Comparison of ENCODE assay signal across 11 cellular contexts in genomic region chr16:69954241-69954640, GRCh38. TPM values are rescaled to one million over a fixed set of nuclear protein-coding genes. Genes with fewer than 3 reads are reported as not detected.
A peak's percentile ranks its signal among the peaks of the same experiment; 100 is the strongest.
DNase-seq lines count a peak whose midpoint lies in the region; ATAC-seq and TF ChIP-seq lines count a peak whose summit lies in the region.
"Not testable (repeated sequence)": the region's sequence is repeated elsewhere in the genome, so short reads cannot be mapped to it uniquely, and the experiment has no call there.
"Had no signal": no experiment of that assay in that cellular context is flagged by ENCODE, and none has a peak within 500 bp of the region (broad histone marks: within the 10 kb centered on the region; RNA-seq: fewer than 3 reads in every experiment).

No MANE protein-coding gene starts in this region.

- not testable (repeated sequence) for H2AFZ ChIP-seq in H9 (ENCODE audit: low read length); Karpas-422 (ENCODE audit: low read length); neuronal stem cell (ENCODE audit: low read length)

- not testable (repeated sequence) for H2BK12ac ChIP-seq in H9 (ENCODE audit: insufficient read length, low read depth, low read length); neuronal stem cell (ENCODE audit: low read length)

- DNase-seq in H9 (peak; percentile 33), Karpas-422 (peak; percentile 19), RPMI8226 (peak; percentile 1), RWPE2 (ENCODE audit: low spot score) (peak; percentile 36), chondrocyte (ENCODE audit: low spot score) (peak; percentile 94), lower lobe of right lung (peak; percentile 29), upper lobe of right lung (peak; percentile 33)
- not testable (repeated sequence) for DNase-seq in neuronal stem cell (ENCODE audit: low spot score)

- H3K14ac ChIP-seq in H9 (ENCODE audit: insufficient read depth, low read length); neuronal stem cell (ENCODE audit: low read length): not testable (repeated sequence)

- H3K4me3 Mint-ChIP-seq in H9; chondrocyte (ENCODE audit: unreplicated experiment): not testable (repeated sequence)

- H3K9me2 ChIP-seq in Karpas-422 (replicated peaks; ENCODE audit: insufficient read depth, low read length): not testable (repeated sequence)

- not testable (repeated sequence) for H3K27me3 ChIP-seq in H9 (ENCODE audit: insufficient read depth, low read length); Karpas-422 (ENCODE audit: low read length); RWPE2 (ENCODE audit: insufficient read depth, poor library complexity, severe bottlenecking); lower lobe of right lung (ENCODE audit: low read depth); neuronal stem cell (ENCODE audit: control insufficient read depth in 3 of 3, insufficient read depth in 3 of 3, low read depth in 1 of 3, low read length in 3 of 3); upper lobe of right lung

- no CpG with 5 or more reads among the region's 13 CpGs for WGBS in H9 (ENCODE audit: extremely low coverage, insufficient read length, low lambda C conversion rate)
- WGBS in neuronal stem cell (ENCODE audit: extremely low coverage in 2 of 2, insufficient read length in 2 of 2, insufficient replicate concordance in 1 of 2), 2 donors: no CpG with 5 or more reads among the region's 13 CpGs

- H3K4ac ChIP-seq in H9 (ENCODE audit: low read depth, low read length); neuronal stem cell (ENCODE audit: low read length): not testable (repeated sequence)

- H2BK20ac ChIP-seq in H9 (ENCODE audit: low read depth, low read length, poor library complexity, severe bottlenecking): not testable (repeated sequence)

- H3K79me2 ChIP-seq in H9 (ENCODE audit: insufficient read depth, low read length); Karpas-422 (ENCODE audit: low read length): not testable (repeated sequence)

- not testable (repeated sequence) for H3K27ac Mint-ChIP-seq in H9; chondrocyte (ENCODE audit: unreplicated experiment)

- not testable (repeated sequence) for H2AK5ac ChIP-seq in H9 (ENCODE audit: insufficient read length, low read length); neuronal stem cell (ENCODE audit: low read depth, low read length)

- H3K18ac ChIP-seq in H9 (ENCODE audit: insufficient read length, low read depth, low read length): not testable (repeated sequence)
- peak overlapping the region; percentile 48 for H3K18ac ChIP-seq in neuronal stem cell (ENCODE audit: low read length)

- H3K79me1 ChIP-seq in H9 (ENCODE audit: insufficient read depth, low read depth, low read length, poor library complexity, severe bottlenecking); neuronal stem cell (ENCODE audit: low read depth, low read length): not testable (repeated sequence)

- not testable (repeated sequence) for H4K20me1 ChIP-seq in H9 (ENCODE audit: control insufficient read depth, insufficient read depth, insufficient read length); Karpas-422 (ENCODE audit: insufficient read depth, low read depth, low read length)

- H2BK15ac ChIP-seq in H9 (ENCODE audit: low read depth, low read length); neuronal stem cell (ENCODE audit: low read length): not testable (repeated sequence)

- H4K5ac ChIP-seq in H9 (ENCODE audit: insufficient read length, low read depth, low read length): not testable (repeated sequence)

- intact Hi-C loops in lower lobe of right lung (cut with DNase I); upper lobe of right lung (cut with DNase I): not testable (repeated sequence)

- H3K56ac ChIP-seq in H9 (ENCODE audit: insufficient read length, low read depth, low read length): not testable (repeated sequence)

- H3K9me3 Mint-ChIP-seq in H9; chondrocyte (ENCODE audit: low read depth): not testable (repeated sequence)

- not testable (repeated sequence) for TF ChIP-seq CTCF in H9 (conservative IDR thresholded peaks at IDR 0.05); RWPE2 (IDR thresholded peaks at IDR 0.05; ENCODE audit: poor library complexity, severe bottlenecking); chondrocyte (IDR thresholded peaks at IDR 0.05); lower lobe of right lung (IDR thresholded peaks at IDR 0.05); upper lobe of right lung (IDR thresholded peaks at IDR 0.05)

- not testable (repeated sequence) for H3K9me3 ChIP-seq in H9 (ENCODE audit: control insufficient read depth, low read depth, low read length); Karpas-422 (ENCODE audit: low read length); RWPE2 (ENCODE audit: severe bottlenecking); lower lobe of right lung; neuronal stem cell (replicated peaks in 1 of 2; ENCODE audit: control insufficient read depth in 2 of 2, insufficient read depth in 1 of 2, low read depth in 1 of 2, low read length in 2 of 2); upper lobe of right lung

- H4K8ac ChIP-seq in H9 (replicated peaks; ENCODE audit: insufficient read length, low read depth, low read length); neuronal stem cell (ENCODE audit: low read depth, low read length): not testable (repeated sequence)

- H3K4me1 ChIP-seq in H9 (ENCODE audit: insufficient read depth, low read length); Karpas-422 (ENCODE audit: low read length); RWPE2 (ENCODE audit: insufficient read depth, poor library complexity, severe bottlenecking); lower lobe of right lung; neuronal stem cell (ENCODE audit: control insufficient read depth in 2 of 2, insufficient read depth in 1 of 2, low read depth in 1 of 2, low read length in 2 of 2); upper lobe of right lung: not testable (repeated sequence)

- not testable (repeated sequence) for H3K9ac ChIP-seq in H9 (ENCODE audit: extremely low read depth, insufficient read length, low read length); Karpas-422 (ENCODE audit: low read length); neuronal stem cell (ENCODE audit: low read depth, low read length, poor library complexity)

- not testable (repeated sequence) for H4K91ac ChIP-seq in H9 (ENCODE audit: insufficient read length, low read depth, low read length); neuronal stem cell (ENCODE audit: low read depth, low read length, poor library complexity)

- H3K4me2 ChIP-seq in H9 (ENCODE audit: insufficient read depth, insufficient read length, low read length); Karpas-422 (ENCODE audit: low read depth, low read length, poor library complexity, severe bottlenecking); neuronal stem cell (ENCODE audit: insufficient read depth, low read length, poor library complexity, severe bottlenecking): not testable (repeated sequence)

- not testable (repeated sequence) for H3K4me1 Mint-ChIP-seq in H9; chondrocyte (ENCODE audit: low read depth)

- H3K36me3 Mint-ChIP-seq in H9 (ENCODE audit: insufficient read depth in 1 of 3, low read depth in 3 of 3); chondrocyte (ENCODE audit: low read depth): not testable (repeated sequence)

- not testable (repeated sequence) for ATAC-seq in RWPE2 (ENCODE audit: low read depth); lower lobe of right lung; upper lobe of right lung

- not testable (repeated sequence) for H3K36me3 ChIP-seq in Karpas-422 (ENCODE audit: insufficient read depth, low read length); RWPE2 (ENCODE audit: low read depth); lower lobe of right lung; neuronal stem cell (replicated peaks in 1 of 2; ENCODE audit: control insufficient read depth in 2 of 2, insufficient read depth in 2 of 2, low read length in 2 of 2); upper lobe of right lung

- not testable (repeated sequence) for H3K27me3 Mint-ChIP-seq in H9 (ENCODE audit: low read depth); chondrocyte (ENCODE audit: low read depth)

- not testable (repeated sequence) for H2BK120ac ChIP-seq in H9 (ENCODE audit: low read depth, low read length, poor library complexity, severe bottlenecking); neuronal stem cell (ENCODE audit: low read depth, low read length)

- not testable (repeated sequence) for H2BK5ac ChIP-seq in H9 (ENCODE audit: insufficient read length, low read length); neuronal stem cell (ENCODE audit: low read length)

- H3T11ph ChIP-seq in H9 (ENCODE audit: low read length): not testable (repeated sequence)

- H3K23me2 ChIP-seq in H9 (ENCODE audit: insufficient read length, low read depth, low read length, poor library complexity, severe bottlenecking): not testable (repeated sequence)

- not testable (repeated sequence) for H3K27ac ChIP-seq in H9 (ENCODE audit: insufficient read length, low read depth, low read length); Karpas-422 (ENCODE audit: low read length); RWPE2 (ENCODE audit: poor library complexity, severe bottlenecking); lower lobe of right lung; neuronal stem cell (replicated peaks; ENCODE audit: low read length); upper lobe of right lung

- not testable (repeated sequence) for H3K23ac ChIP-seq in H9 (ENCODE audit: insufficient read length, low read depth, low read length); neuronal stem cell (ENCODE audit: low read depth, low read length, poor library complexity)

- H3K4me3 ChIP-seq in Karpas-422 (ENCODE audit: low read length); RWPE2 (ENCODE audit: severe bottlenecking); lower lobe of right lung; neuronal stem cell (ENCODE audit: low read length in 2 of 2); upper lobe of right lung: not testable (repeated sequence)

RNA-seq across cellular contexts. Expression of gene CLEC18A, which starts 3.1 kb away (rescaled TPM):
- 0.75 and 1.6 TPM in 2 replicates for total RNA-seq in H9 (2021)
- total RNA-seq in Karpas-422 (2014; rRNA removed; shearing (Covaris generic); ENCODE audit: low replicate concordance): 3.4 and 4.9 TPM in 2 replicates
- 3.5 to 4.5 TPM (median 4.3 TPM) in 3 replicates for total RNA-seq in chondrocyte
- 2.7 TPM for total RNA-seq in lower lobe of right lung
- polyA plus RNA-seq in neuronal stem cell (2013, experiment 1 of 2): 8.0 TPM
- polyA plus RNA-seq in neuronal stem cell (2013, experiment 2 of 2): 7.0 TPM
- 2.0 TPM for total RNA-seq in upper lobe of right lung
- polyA plus RNA-seq: AG04450; CD14-positive monocyte; CD8-positive, alpha-beta memory T cell had no signal
